ENCODE assay signal across 1 cellular context in genomic region chr1:117608758-117609157, GRCh38.
TF ChIP-seq lines count a peak whose summit lies in the region.

No MANE protein-coding gene starts in this region.

TF ChIP-seq in HepG2, 621 proteins besides CTCF, POLR2A, EP300 and RAD21 (continued from another document):
- TF ChIP-seq MLXIP (CRISPR knock-in tag; IDR thresholded peaks at IDR 0.05; ENCODE audit: borderline replicate concordance) (no peak), HOMEZ (CRISPR knock-in tag; IDR thresholded peaks at IDR 0.05; ENCODE audit: low read depth) (no peak), MEIS1 (CRISPR knock-in tag; IDR thresholded peaks at IDR 0.05; ENCODE audit: borderline replicate concordance) (no peak), PCBP1 (IDR thresholded peaks at IDR 0.05; ENCODE audit: borderline replicate concordance, low read depth, low read length) (no peak), ARID4A (CRISPR knock-in tag; IDR thresholded peaks at IDR 0.05; ENCODE audit: borderline replicate concordance) (no peak)
- TF ChIP-seq, protein P1, sequence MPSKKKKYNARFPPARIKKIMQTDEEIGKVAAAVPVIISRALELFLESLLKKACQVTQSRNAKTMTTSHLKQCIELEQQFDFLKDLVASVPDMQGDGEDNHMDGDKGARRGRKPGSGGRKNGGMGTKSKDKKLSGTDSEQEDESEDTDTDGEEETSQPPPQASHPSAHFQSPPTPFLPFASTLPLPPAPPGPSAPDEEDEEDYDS (CRISPR knock-in tag; IDR thresholded peaks at IDR 0.05): no peak
- TF ChIP-seq, protein P2, sequence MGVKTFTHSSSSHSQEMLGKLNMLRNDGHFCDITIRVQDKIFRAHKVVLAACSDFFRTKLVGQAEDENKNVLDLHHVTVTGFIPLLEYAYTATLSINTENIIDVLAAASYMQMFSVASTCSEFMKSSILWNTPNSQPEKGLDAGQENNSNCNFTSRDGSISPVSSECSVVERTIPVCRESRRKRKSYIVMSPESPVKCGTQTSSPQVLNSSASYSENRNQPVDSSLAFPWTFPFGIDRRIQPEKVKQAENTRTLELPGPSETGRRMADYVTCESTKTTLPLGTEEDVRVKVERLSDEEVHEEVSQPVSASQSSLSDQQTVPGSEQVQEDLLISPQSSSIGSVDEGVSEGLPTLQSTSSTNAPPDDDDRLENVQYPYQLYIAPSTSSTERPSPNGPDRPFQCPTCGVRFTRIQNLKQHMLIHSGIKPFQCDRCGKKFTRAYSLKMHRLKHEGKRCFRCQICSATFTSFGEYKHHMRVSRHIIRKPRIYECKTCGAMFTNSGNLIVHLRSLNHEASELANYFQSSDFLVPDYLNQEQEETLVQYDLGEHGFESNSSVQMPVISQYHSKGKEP (CRISPR knock-in tag; IDR thresholded peaks at IDR 0.05): no peak
